ENCODE assay signal across 15 cellular contexts in the genomic region with DNA sequence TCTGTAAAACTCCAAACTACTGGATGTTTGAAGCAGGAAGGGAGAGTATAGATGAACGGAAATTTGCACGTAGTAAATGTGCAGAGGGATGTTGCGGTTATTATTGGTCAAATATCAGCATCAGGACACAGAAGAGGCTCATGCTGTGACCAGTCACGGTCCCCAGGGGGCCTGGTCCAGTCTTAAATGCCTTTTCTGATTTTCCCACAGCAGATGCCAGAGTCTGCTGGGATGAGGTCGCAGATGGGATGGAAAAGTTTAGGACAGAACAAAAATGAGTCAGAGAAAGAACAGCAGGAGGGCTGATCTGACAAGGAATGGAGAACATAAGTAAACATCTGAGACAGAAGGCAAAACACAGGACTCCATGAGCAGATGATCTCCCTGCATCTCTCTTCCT. TPM values are rescaled to one million over a fixed set of nuclear protein-coding genes. Genes with fewer than 3 reads are reported as not detected.
DNase-seq lines count a peak whose midpoint lies in the region; ATAC-seq and TF ChIP-seq lines count a peak whose summit lies in the region.
"Had no signal": no experiment of that assay in that cellular context is flagged by ENCODE, and none has a peak within 500 bp of the region (broad histone marks: within the 10 kb centered on the region; RNA-seq: fewer than 3 reads in every experiment).

No MANE protein-coding gene starts in this region.

- peak overlapping the region; percentile 97 for H3K27ac Mint-ChIP-seq in activated naive CD8-positive, alpha-beta T cell
- peak overlapping the region; percentile 88 for H3K27ac Mint-ChIP-seq in neural progenitor cell
- H3K27ac Mint-ChIP-seq in stimulated activated naive B cell treated with anti-CD40 and anti-IgM and Interleukin-4, amounts not matched to agents 10 μg/mL and 1 μg/mL and 100 μg/mL, for 72 hours: no peak overlapping the region
- no peak overlapping the region for H3K27ac Mint-ChIP-seq in natural killer cell treated with Interleukin-12 subunit alpha and Interleukin-12 subunit beta and Interleukin-15 and Interleukin-18, amount 100 ng/mL, for 72 hours
- H3K27ac Mint-ChIP-seq: activated naive CD4-positive, alpha-beta T cell treated with anti-CD3 and anti-CD28 coated beads, Interleukin-2, amount 10 ng/mL, durations not matched to agents 7 days and 5 days had no signal

- peaks cover 17% of the 10 kb centered on the region for H3K4me1 ChIP-seq in neural progenitor cell
- H3K4me1 ChIP-seq: psoas muscle had no signal

- H3F3A ChIP-seq in neural progenitor cell (ENCODE audit: low read depth): peaks cover 16% of the 10 kb centered on the region

- H4K20me1 ChIP-seq in neural progenitor cell (ENCODE audit: low read depth): peaks cover 6% of the 10 kb centered on the region

- no peak overlapping the region for H3K9ac ChIP-seq in neural progenitor cell

- H3K4me1 Mint-ChIP-seq in activated naive CD8-positive, alpha-beta T cell (ENCODE audit: low read depth): peaks cover 96% of the 10 kb centered on the region
- peaks cover 21% of the 10 kb centered on the region for H3K4me1 Mint-ChIP-seq in neural progenitor cell
- H3K4me1 Mint-ChIP-seq in stimulated activated naive B cell treated with anti-CD40 and anti-IgM and Interleukin-4, amounts not matched to agents 10 μg/mL and 1 μg/mL and 100 μg/mL, for 72 hours: peaks cover 9 to 24% of the 10 kb centered on the region in 2 donors
- H3K4me1 Mint-ChIP-seq in natural killer cell treated with Interleukin-12 subunit alpha and Interleukin-12 subunit beta and Interleukin-15 and Interleukin-18, amount 100 ng/mL, for 72 hours (ENCODE audit: low read depth in 2 of 2): peaks cover 7 to 34% of the 10 kb centered on the region in 2 donors

- peak; percentile 16 for DNase-seq in AG10803 (ENCODE audit: low read depth)
- DNase-seq in EL: peak; percentile 54
- no peak for DNase-seq in neural progenitor cell (ENCODE audit: low spot score)
- no peak for DNase-seq in stimulated activated naive B cell treated with anti-CD40 and anti-IgM and Interleukin-4, amounts not matched to agents 10 μg/mL and 1 μg/mL and 100 μg/mL, for 72 hours
- DNase-seq in natural killer cell treated with Interleukin-12 subunit alpha and Interleukin-12 subunit beta and Interleukin-15 and Interleukin-18, amount 100 ng/mL, for 72 hours (ENCODE audit: low spot score): no peak
- DNase-seq: activated naive CD4-positive, alpha-beta T cell treated with anti-CD3 and anti-CD28 coated beads, Interleukin-2, amount 10 ng/mL, durations not matched to agents 7 days and 5 days; COR-L47; IMR-90; midbrain; NCI-H1417 treated with DMSO at 0.1 percent for 48 hours had no signal

- ATAC-seq in stimulated activated naive B cell treated with anti-CD40 and anti-IgM and Interleukin-4, amounts not matched to agents 10 μg/mL and 1 μg/mL and 100 μg/mL, for 72 hours (replicated peaks): no peak
- ATAC-seq in natural killer cell treated with Interleukin-12 subunit alpha and Interleukin-12 subunit beta and Interleukin-15 and Interleukin-18, amount 100 ng/mL, for 72 hours: no peak
- no peak for ATAC-seq in HG02623 (IDR thresholded peaks at IDR 0.05; ENCODE audit: unreplicated experiment)
- ATAC-seq: psoas muscle had no signal

- peaks cover 23% of the 10 kb centered on the region for H3K36me3 Mint-ChIP-seq in activated naive CD8-positive, alpha-beta T cell
- no peaks in the 10 kb centered on the region for H3K36me3 Mint-ChIP-seq in neural progenitor cell
- no peaks in the 10 kb centered on the region for H3K36me3 Mint-ChIP-seq in stimulated activated naive B cell treated with anti-CD40 and anti-IgM and Interleukin-4, amounts not matched to agents 10 μg/mL and 1 μg/mL and 100 μg/mL, for 72 hours
- no peaks in the 10 kb centered on the region for H3K36me3 Mint-ChIP-seq in natural killer cell treated with Interleukin-12 subunit alpha and Interleukin-12 subunit beta and Interleukin-15 and Interleukin-18, amount 100 ng/mL, for 72 hours

- no peaks in the 10 kb centered on the region for H3K27me3 Mint-ChIP-seq in activated naive CD8-positive, alpha-beta T cell
- H3K27me3 Mint-ChIP-seq in neural progenitor cell (ENCODE audit: insufficient read depth, low read depth): peaks cover 9% of the 10 kb centered on the region
- peaks cover 12 to 13% of the 10 kb centered on the region in 2 donors for H3K27me3 Mint-ChIP-seq in stimulated activated naive B cell treated with anti-CD40 and anti-IgM and Interleukin-4, amounts not matched to agents 10 μg/mL and 1 μg/mL and 100 μg/mL, for 72 hours
- H3K27me3 Mint-ChIP-seq in natural killer cell treated with Interleukin-12 subunit alpha and Interleukin-12 subunit beta and Interleukin-15 and Interleukin-18, amount 100 ng/mL, for 72 hours: peaks cover 0 to 2% of the 10 kb centered on the region in 2 donors
- H3K27me3 Mint-ChIP-seq: activated naive CD4-positive, alpha-beta T cell treated with anti-CD3 and anti-CD28 coated beads, Interleukin-2, amount 10 ng/mL, durations not matched to agents 7 days and 5 days had no signal

- H3K79me2 ChIP-seq in neural progenitor cell (ENCODE audit: low read depth): no peaks in the 10 kb centered on the region

- H3K4me3 Mint-ChIP-seq in activated naive CD8-positive, alpha-beta T cell: peak overlapping the region; percentile 64
- peak overlapping the region; percentile 5 for H3K4me3 Mint-ChIP-seq in neural progenitor cell
- no peak overlapping the region for H3K4me3 Mint-ChIP-seq in stimulated activated naive B cell treated with anti-CD40 and anti-IgM and Interleukin-4, amounts not matched to agents 10 μg/mL and 1 μg/mL and 100 μg/mL, for 72 hours
- no peak overlapping the region for H3K4me3 Mint-ChIP-seq in natural killer cell treated with Interleukin-12 subunit alpha and Interleukin-12 subunit beta and Interleukin-15 and Interleukin-18, amount 100 ng/mL, for 72 hours
- H3K4me3 Mint-ChIP-seq: activated naive CD4-positive, alpha-beta T cell treated with anti-CD3 and anti-CD28 coated beads, Interleukin-2, amount 10 ng/mL, durations not matched to agents 7 days and 5 days had no signal

- peaks cover 63% of the 10 kb centered on the region for H3K27me3 ChIP-seq in neural progenitor cell

- H3K36me3 ChIP-seq in neural progenitor cell: no peaks in the 10 kb centered on the region

- H3K4me3 ChIP-seq in AG10803 (ENCODE audit: low read length): no peak overlapping the region
- no peak overlapping the region for H3K4me3 ChIP-seq in neural progenitor cell
- H3K4me3 ChIP-seq: psoas muscle had no signal

- no peak overlapping the region for H3K27ac ChIP-seq in neural progenitor cell

- H3K4me2 ChIP-seq in neural progenitor cell: no peak overlapping the region

- H3K9me3 Mint-ChIP-seq in activated naive CD8-positive, alpha-beta T cell (ENCODE audit: low read depth): peaks cover 3% of the 10 kb centered on the region
- peaks cover 2% of the 10 kb centered on the region for H3K9me3 Mint-ChIP-seq in neural progenitor cell
- no peaks in the 10 kb centered on the region for H3K9me3 Mint-ChIP-seq in stimulated activated naive B cell treated with anti-CD40 and anti-IgM and Interleukin-4, amounts not matched to agents 10 μg/mL and 1 μg/mL and 100 μg/mL, for 72 hours
- no peaks in the 10 kb centered on the region for H3K9me3 Mint-ChIP-seq in natural killer cell treated with Interleukin-12 subunit alpha and Interleukin-12 subunit beta and Interleukin-15 and Interleukin-18, amount 100 ng/mL, for 72 hours

- no peak overlapping the region for H2AFZ ChIP-seq in neural progenitor cell (replicated peaks)

- TF ChIP-seq CTCF in AG10803 (conservative IDR thresholded peaks at IDR 0.05; ENCODE audit: low read length): no peak
- no peak for TF ChIP-seq CTCF in neural progenitor cell (IDR thresholded peaks at IDR 0.05)

- no peaks in the 10 kb centered on the region for H3K9me3 ChIP-seq in neural progenitor cell (ENCODE audit: low read depth)
- H3K9me3 ChIP-seq: psoas muscle had no signal

RNA-seq across cellular contexts. Expression of a gene that starts 11.7 kb away (rescaled TPM):
- not detected in 2 replicates for total RNA-seq in neural progenitor cell (ENCODE audit: low replicate concordance)
- 1 to 10 TPM; 1.3 to 2.4 TPM for total RNA-seq in natural killer cell treated with Interleukin-12 subunit alpha and Interleukin-12 subunit beta and Interleukin-15 and Interleukin-18, amount 100 ng/mL, for 72 hours
- total RNA-seq: IMR-90, NCI-H460, subcutaneous adipose tissue had no signal

RNA-seq across cellular contexts. Expression of a gene that starts 49.5 kb away (rescaled TPM):
- 0.62 TPM in 1 of 2 replicates, not detected in the other for total RNA-seq in neural progenitor cell (ENCODE audit: low replicate concordance)
- 1 to 10 TPM in 1 of 2 donors, not detected in 1; 2.7 TPM for total RNA-seq in natural killer cell treated with Interleukin-12 subunit alpha and Interleukin-12 subunit beta and Interleukin-15 and Interleukin-18, amount 100 ng/mL, for 72 hours

Comparison
In these comparisons a context has a peak if more than half of its experiments do, and no peak if none do; other contexts are left out.
1. DNase-seq: peak in AG10803 (single experiment) and EL (single experiment); none in neural progenitor cell (single experiment), stimulated activated naive B cell treated with anti-CD40 and anti-IgM and Interleukin-4, amounts not matched to agents 10 μg/mL and 1 μg/mL and 100 μg/mL, for 72 hours (single experiment) and natural killer cell treated with Interleukin-12 subunit alpha and Interleukin-12 subunit beta and Interleukin-15 and Interleukin-18, amount 100 ng/mL, for 72 hours (single experiment).
2. H3K27ac Mint-ChIP-seq: peak in activated naive CD8-positive, alpha-beta T cell (single experiment) and neural progenitor cell (single experiment); none in stimulated activated naive B cell treated with anti-CD40 and anti-IgM and Interleukin-4, amounts not matched to agents 10 μg/mL and 1 μg/mL and 100 μg/mL, for 72 hours (single experiment) and natural killer cell treated with Interleukin-12 subunit alpha and Interleukin-12 subunit beta and Interleukin-15 and Interleukin-18, amount 100 ng/mL, for 72 hours (0 of 2).
3. H3K4me3 Mint-ChIP-seq: peak in activated naive CD8-positive, alpha-beta T cell (single experiment) and neural progenitor cell (single experiment); none in stimulated activated naive B cell treated with anti-CD40 and anti-IgM and Interleukin-4, amounts not matched to agents 10 μg/mL and 1 μg/mL and 100 μg/mL, for 72 hours (0 of 2) and natural killer cell treated with Interleukin-12 subunit alpha and Interleukin-12 subunit beta and Interleukin-15 and Interleukin-18, amount 100 ng/mL, for 72 hours (single experiment).